ENCODE assay signal across 11 cellular contexts in genomic region chr9:112020680-112021596, GRCh38.
A peak's percentile ranks its signal among the peaks of the same experiment; 100 is the strongest.
DNase-seq lines count a peak whose midpoint lies in the region; ATAC-seq, FAIRE-seq and TF ChIP-seq lines count a peak whose summit lies in the region.
"Had no signal": no experiment of that assay in that cellular context is flagged by ENCODE, and none has a peak within 500 bp of the region (broad histone marks: within the 10 kb centered on the region; RNA-seq: fewer than 3 reads in every experiment).

No MANE protein-coding gene starts in this region.

- no peaks in the 10 kb centered on the region for H3K36me3 ChIP-seq in Panc1 (ENCODE audit: control insufficient read depth, insufficient read depth, low read length)
- H3K36me3 ChIP-seq in kidney (ENCODE audit: control insufficient read depth in 1 of 2, insufficient read depth in 2 of 2, low read length in 2 of 2), result no peaks in the 10 kb centered on the region

- DNase-seq in GM04504 (ENCODE audit: low read depth) (peak; percentile 67), Panc1 (ENCODE audit: low read depth, low spot score) (peak; percentile 74), kidney (no peak), NCI-H446 (lab: John Stamatoyannopoulos, UW) (no peak), GF-D8 (lab: John Stamatoyannopoulos, UW) (no peak), MV-4-11 (lab: John Stamatoyannopoulos, UW) (no peak)
- DNase-seq: activated CD8-positive, alpha-beta memory T cell treated with anti-CD3 and anti-CD28 coated beads, Interleukin-2, amount 50 U/mL, for 48 hours; hippocampal formation; NCI-H1092 had no signal

- no peak overlapping the region for H3K4me3 ChIP-seq in Panc1 (ENCODE audit: low read depth in 2 of 2, low read length in 2 of 2)
- peak overlapping the region in 1 of 2 donors; percentile 21 for H3K4me3 ChIP-seq in kidney (ENCODE audit: low read length in 2 of 2)

- in situ Hi-C loops in Panc1 (cut with HindIII; ENCODE audit: low pct_unique_long_range_greater_than_20kb, low sequenced_read_pairs), result no loop called here

- intact Hi-C loops in Panc1 (cut with micrococcal nuclease; ENCODE audit: unreplicated experiment) (no loop called here), kidney (cut with DNase I) (no loop called here)

- no TSS peak for BruUV-seq in Panc1 (replicated peaks; lab: Mats Ljungman, UMichigan)

- CTCF ChIA-PET in Panc1 (lab: Charles Lee), result no interaction called here

- peak; percentile 88 for FAIRE-seq in kidney (lab: Jason Lieb, UNC)

- ATAC-seq in GM21825 (IDR thresholded peaks at IDR 0.05; ENCODE audit: unreplicated experiment), result peak; percentile 66
- peak; percentile 70 for ATAC-seq in Panc1
- no peak for ATAC-seq in HG03520 (IDR thresholded peaks at IDR 0.05; ENCODE audit: unreplicated experiment)

- H3K27me3 ChIP-seq in Panc1 (ENCODE audit: control insufficient read depth, insufficient read depth, low read length), result no peaks in the 10 kb centered on the region

- no peak for TF ChIP-seq CTCF in Panc1 (IDR thresholded peaks at IDR 0.05)
- no peak for TF ChIP-seq CTCF in kidney (IDR thresholded peaks at IDR 0.05; ENCODE audit: borderline replicate concordance, extremely low read depth, insufficient read depth)

- H3K4me1 ChIP-seq in Panc1 (ENCODE audit: control insufficient read depth, insufficient read depth, low read length), result peaks cover 18% of the 10 kb centered on the region; the same call in 1 of the 2 replicates
- H3K4me1 ChIP-seq in kidney (ENCODE audit: control insufficient read depth in 1 of 2, insufficient read depth in 1 of 2, low read depth in 1 of 2, low read length in 2 of 2), result peaks cover 2 to 12% of the 10 kb centered on the region in 2 donors

- POLR2A ChIA-PET in Panc1 (lab: Charles Lee), result no interaction called here

- no peaks in the 10 kb centered on the region for H3K9me3 ChIP-seq in Panc1 (ENCODE audit: control insufficient read depth, insufficient read depth, low read depth, low read length)
- no peaks in the 10 kb centered on the region for H3K9me3 ChIP-seq in kidney (ENCODE audit: control insufficient read depth in 1 of 2, low read length in 2 of 2)

- H3K27ac ChIP-seq in Panc1 (ENCODE audit: low read length) (peak overlapping the region; percentile 86), kidney (ENCODE audit: low read depth in 2 of 2, low read length in 2 of 2) (peak overlapping the region; percentile 84 to 87)

- peak overlapping the region in 1 of 2 donors; percentile 44 for H3K9ac ChIP-seq in kidney (ENCODE audit: low read length in 2 of 2)

Comparison
In these comparisons a context has a peak if more than half of its experiments do, and no peak if none do; other contexts are left out.
1. DNase-seq: peak in GM04504 (single experiment) and Panc1 (single experiment); none in kidney (single experiment), NCI-H446 (0 of 2), GF-D8 (single experiment) and MV-4-11 (single experiment).